ENCODE assay signal across 1 cellular context in the genomic region with DNA sequence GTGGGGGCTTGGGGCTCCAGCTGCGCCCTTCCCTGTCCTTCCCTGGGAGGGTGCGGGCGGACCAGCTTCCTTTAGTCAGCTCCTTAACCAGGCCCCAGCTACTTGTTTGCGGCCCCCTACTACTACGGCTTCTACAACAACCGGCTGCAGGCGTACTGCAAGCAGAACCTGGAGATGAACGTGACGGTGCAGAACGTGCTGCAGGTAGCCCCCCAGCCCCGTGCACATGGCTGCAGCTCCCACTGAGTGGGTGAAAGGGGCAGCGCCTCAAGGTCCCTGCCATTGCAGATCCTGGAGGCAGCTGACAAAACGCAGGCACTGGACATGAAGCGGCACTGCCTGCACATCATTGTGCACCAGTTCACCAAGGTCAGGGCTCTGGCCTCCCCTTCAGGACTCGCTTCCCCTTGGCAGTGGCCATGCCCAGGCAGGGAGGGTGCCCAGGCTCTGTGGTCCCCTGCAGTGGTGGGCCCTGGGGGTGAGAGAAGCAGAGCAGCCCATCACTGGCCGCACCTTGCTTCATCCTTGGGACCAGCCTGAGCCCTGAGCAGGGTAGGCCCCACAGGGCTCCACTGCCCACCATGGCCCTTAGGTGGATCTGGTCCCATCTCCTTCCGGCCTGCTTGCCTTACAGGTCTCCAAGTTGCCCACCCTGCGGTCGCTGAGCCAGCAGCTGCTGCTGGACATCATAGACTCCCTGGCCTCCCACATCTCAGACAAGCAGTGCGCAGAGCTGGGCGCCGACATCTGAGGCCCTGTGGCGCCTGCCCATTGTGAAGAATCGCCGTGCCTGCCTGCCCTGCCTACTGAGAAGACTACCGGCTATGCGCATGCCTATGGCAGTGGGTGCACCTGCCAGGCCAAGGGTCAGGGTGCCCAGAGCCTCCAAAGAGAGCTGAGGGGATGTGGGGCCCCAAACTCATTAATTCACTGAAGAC.
TF ChIP-seq lines count a peak whose summit lies in the region.

No MANE protein-coding gene starts in this region.

TF ChIP-seq in K562, 482 proteins besides CTCF, POLR2A, EP300 and RAD21 (continued from another document and continues in another):
- TF ChIP-seq, protein P1, sequence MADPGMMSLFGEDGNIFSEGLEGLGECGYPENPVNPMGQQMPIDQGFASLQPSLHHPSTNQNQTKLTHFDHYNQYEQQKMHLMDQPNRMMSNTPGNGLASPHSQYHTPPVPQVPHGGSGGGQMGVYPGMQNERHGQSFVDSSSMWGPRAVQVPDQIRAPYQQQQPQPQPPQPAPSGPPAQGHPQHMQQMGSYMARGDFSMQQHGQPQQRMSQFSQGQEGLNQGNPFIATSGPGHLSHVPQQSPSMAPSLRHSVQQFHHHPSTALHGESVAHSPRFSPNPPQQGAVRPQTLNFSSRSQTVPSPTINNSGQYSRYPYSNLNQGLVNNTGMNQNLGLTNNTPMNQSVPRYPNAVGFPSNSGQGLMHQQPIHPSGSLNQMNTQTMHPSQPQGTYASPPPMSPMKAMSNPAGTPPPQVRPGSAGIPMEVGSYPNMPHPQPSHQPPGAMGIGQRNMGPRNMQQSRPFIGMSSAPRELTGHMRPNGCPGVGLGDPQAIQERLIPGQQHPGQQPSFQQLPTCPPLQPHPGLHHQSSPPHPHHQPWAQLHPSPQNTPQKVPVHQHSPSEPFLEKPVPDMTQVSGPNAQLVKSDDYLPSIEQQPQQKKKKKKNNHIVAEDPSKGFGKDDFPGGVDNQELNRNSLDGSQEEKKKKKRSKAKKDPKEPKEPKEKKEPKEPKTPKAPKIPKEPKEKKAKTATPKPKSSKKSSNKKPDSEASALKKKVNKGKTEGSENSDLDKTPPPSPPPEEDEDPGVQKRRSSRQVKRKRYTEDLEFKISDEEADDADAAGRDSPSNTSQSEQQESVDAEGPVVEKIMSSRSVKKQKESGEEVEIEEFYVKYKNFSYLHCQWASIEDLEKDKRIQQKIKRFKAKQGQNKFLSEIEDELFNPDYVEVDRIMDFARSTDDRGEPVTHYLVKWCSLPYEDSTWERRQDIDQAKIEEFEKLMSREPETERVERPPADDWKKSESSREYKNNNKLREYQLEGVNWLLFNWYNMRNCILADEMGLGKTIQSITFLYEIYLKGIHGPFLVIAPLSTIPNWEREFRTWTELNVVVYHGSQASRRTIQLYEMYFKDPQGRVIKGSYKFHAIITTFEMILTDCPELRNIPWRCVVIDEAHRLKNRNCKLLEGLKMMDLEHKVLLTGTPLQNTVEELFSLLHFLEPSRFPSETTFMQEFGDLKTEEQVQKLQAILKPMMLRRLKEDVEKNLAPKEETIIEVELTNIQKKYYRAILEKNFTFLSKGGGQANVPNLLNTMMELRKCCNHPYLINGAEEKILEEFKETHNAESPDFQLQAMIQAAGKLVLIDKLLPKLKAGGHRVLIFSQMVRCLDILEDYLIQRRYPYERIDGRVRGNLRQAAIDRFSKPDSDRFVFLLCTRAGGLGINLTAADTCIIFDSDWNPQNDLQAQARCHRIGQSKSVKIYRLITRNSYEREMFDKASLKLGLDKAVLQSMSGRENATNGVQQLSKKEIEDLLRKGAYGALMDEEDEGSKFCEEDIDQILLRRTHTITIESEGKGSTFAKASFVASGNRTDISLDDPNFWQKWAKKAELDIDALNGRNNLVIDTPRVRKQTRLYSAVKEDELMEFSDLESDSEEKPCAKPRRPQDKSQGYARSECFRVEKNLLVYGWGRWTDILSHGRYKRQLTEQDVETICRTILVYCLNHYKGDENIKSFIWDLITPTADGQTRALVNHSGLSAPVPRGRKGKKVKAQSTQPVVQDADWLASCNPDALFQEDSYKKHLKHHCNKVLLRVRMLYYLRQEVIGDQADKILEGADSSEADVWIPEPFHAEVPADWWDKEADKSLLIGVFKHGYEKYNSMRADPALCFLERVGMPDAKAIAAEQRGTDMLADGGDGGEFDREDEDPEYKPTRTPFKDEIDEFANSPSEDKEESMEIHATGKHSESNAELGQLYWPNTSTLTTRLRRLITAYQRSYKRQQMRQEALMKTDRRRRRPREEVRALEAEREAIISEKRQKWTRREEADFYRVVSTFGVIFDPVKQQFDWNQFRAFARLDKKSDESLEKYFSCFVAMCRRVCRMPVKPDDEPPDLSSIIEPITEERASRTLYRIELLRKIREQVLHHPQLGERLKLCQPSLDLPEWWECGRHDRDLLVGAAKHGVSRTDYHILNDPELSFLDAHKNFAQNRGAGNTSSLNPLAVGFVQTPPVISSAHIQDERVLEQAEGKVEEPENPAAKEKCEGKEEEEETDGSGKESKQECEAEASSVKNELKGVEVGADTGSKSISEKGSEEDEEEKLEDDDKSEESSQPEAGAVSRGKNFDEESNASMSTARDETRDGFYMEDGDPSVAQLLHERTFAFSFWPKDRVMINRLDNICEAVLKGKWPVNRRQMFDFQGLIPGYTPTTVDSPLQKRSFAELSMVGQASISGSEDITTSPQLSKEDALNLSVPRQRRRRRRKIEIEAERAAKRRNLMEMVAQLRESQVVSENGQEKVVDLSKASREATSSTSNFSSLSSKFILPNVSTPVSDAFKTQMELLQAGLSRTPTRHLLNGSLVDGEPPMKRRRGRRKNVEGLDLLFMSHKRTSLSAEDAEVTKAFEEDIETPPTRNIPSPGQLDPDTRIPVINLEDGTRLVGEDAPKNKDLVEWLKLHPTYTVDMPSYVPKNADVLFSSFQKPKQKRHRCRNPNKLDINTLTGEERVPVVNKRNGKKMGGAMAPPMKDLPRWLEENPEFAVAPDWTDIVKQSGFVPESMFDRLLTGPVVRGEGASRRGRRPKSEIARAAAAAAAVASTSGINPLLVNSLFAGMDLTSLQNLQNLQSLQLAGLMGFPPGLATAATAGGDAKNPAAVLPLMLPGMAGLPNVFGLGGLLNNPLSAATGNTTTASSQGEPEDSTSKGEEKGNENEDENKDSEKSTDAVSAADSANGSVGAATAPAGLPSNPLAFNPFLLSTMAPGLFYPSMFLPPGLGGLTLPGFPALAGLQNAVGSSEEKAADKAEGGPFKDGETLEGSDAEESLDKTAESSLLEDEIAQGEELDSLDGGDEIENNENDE (IDR thresholded peaks at IDR 0.05; ENCODE audit: low read depth, low read length), result no peak
- TF ChIP-seq, protein P2, sequence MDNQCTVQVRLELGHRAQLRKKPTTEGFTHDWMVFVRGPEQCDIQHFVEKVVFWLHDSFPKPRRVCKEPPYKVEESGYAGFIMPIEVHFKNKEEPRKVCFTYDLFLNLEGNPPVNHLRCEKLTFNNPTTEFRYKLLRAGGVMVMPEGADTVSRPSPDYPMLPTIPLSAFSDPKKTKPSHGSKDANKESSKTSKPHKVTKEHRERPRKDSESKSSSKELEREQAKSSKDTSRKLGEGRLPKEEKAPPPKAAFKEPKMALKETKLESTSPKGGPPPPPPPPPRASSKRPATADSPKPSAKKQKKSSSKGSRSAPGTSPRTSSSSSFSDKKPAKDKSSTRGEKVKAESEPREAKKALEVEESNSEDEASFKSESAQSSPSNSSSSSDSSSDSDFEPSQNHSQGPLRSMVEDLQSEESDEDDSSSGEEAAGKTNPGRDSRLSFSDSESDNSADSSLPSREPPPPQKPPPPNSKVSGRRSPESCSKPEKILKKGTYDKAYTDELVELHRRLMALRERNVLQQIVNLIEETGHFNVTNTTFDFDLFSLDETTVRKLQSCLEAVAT (IDR thresholded peaks at IDR 0.05), result no peak
- TF ChIP-seq, protein P3, sequence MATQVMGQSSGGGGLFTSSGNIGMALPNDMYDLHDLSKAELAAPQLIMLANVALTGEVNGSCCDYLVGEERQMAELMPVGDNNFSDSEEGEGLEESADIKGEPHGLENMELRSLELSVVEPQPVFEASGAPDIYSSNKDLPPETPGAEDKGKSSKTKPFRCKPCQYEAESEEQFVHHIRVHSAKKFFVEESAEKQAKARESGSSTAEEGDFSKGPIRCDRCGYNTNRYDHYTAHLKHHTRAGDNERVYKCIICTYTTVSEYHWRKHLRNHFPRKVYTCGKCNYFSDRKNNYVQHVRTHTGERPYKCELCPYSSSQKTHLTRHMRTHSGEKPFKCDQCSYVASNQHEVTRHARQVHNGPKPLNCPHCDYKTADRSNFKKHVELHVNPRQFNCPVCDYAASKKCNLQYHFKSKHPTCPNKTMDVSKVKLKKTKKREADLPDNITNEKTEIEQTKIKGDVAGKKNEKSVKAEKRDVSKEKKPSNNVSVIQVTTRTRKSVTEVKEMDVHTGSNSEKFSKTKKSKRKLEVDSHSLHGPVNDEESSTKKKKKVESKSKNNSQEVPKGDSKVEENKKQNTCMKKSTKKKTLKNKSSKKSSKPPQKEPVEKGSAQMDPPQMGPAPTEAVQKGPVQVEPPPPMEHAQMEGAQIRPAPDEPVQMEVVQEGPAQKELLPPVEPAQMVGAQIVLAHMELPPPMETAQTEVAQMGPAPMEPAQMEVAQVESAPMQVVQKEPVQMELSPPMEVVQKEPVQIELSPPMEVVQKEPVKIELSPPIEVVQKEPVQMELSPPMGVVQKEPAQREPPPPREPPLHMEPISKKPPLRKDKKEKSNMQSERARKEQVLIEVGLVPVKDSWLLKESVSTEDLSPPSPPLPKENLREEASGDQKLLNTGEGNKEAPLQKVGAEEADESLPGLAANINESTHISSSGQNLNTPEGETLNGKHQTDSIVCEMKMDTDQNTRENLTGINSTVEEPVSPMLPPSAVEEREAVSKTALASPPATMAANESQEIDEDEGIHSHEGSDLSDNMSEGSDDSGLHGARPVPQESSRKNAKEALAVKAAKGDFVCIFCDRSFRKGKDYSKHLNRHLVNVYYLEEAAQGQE (CRISPR knock-in tag; IDR thresholded peaks at IDR 0.05; ENCODE audit: low read depth), result 0 out of 2 replicates have a peak, but pooled peaks have one; percentile 11
- TF ChIP-seq, protein P4, sequence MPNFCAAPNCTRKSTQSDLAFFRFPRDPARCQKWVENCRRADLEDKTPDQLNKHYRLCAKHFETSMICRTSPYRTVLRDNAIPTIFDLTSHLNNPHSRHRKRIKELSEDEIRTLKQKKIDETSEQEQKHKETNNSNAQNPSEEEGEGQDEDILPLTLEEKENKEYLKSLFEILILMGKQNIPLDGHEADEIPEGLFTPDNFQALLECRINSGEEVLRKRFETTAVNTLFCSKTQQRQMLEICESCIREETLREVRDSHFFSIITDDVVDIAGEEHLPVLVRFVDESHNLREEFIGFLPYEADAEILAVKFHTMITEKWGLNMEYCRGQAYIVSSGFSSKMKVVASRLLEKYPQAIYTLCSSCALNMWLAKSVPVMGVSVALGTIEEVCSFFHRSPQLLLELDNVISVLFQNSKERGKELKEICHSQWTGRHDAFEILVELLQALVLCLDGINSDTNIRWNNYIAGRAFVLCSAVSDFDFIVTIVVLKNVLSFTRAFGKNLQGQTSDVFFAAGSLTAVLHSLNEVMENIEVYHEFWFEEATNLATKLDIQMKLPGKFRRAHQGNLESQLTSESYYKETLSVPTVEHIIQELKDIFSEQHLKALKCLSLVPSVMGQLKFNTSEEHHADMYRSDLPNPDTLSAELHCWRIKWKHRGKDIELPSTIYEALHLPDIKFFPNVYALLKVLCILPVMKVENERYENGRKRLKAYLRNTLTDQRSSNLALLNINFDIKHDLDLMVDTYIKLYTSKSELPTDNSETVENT (CRISPR knock-in tag; IDR thresholded peaks at IDR 0.05), result peak; percentile 90
- TF ChIP-seq CBFB (CRISPR knock-in tag; IDR thresholded peaks at IDR 0.05) (no peak), FOXK2 (conservative IDR thresholded peaks at IDR 0.05 in 1 of 2, IDR thresholded peaks at IDR 0.05 in 1 of 2; ENCODE audit: low read depth in 2 of 2) (no peak), PCBP1 (IDR thresholded peaks at IDR 0.05; ENCODE audit: low read depth, low read length, poor library complexity, severe bottlenecking) (no peak), STAT5B (CRISPR knock-in tag; IDR thresholded peaks at IDR 0.05) (no peak), ATF1 (CRISPR knock-in tag; IDR thresholded peaks at IDR 0.05) (no peak), ATF1 (tag; IDR thresholded peaks at IDR 0.05) (no peak), ZNF12 (CRISPR knock-in tag; IDR thresholded peaks at IDR 0.05) (no peak), ZNF830 (CRISPR knock-in tag; IDR thresholded peaks at IDR 0.05) (no peak), HDAC6 (IDR thresholded peaks at IDR 0.05; ENCODE audit: low read depth, low read length) (no peak), U2AF1 (optimal IDR thresholded peaks at IDR 0.05; ENCODE audit: low read depth, low read length) (no peak), RUNX1 (IDR thresholded peaks at IDR 0.05; ENCODE audit: low read depth) (no peak), SRSF9 (IDR thresholded peaks at IDR 0.05; ENCODE audit: borderline replicate concordance, low read depth, low read length) (no peak), SRSF7 (optimal IDR thresholded peaks at IDR 0.05; ENCODE audit: low read depth, low read length) (no peak), TOE1 (IDR thresholded peaks at IDR 0.05; ENCODE audit: borderline replicate concordance) (no peak), TOE1 (CRISPR knock-in tag; IDR thresholded peaks at IDR 0.05; ENCODE audit: borderline replicate concordance, low read depth) (no peak), TGIF2 (CRISPR knock-in tag; IDR thresholded peaks at IDR 0.05) (no peak), ARNT (IDR thresholded peaks at IDR 0.05) (no peak), HSF4 (CRISPR knock-in tag; IDR thresholded peaks at IDR 0.05; ENCODE audit: borderline replicate concordance) (no peak), MAFK (IDR thresholded peaks at IDR 0.05; ENCODE audit: low read length) (no peak), SNIP1 (IDR thresholded peaks at IDR 0.05; ENCODE audit: low read depth) (no peak)
- TF ChIP-seq, protein P5, sequence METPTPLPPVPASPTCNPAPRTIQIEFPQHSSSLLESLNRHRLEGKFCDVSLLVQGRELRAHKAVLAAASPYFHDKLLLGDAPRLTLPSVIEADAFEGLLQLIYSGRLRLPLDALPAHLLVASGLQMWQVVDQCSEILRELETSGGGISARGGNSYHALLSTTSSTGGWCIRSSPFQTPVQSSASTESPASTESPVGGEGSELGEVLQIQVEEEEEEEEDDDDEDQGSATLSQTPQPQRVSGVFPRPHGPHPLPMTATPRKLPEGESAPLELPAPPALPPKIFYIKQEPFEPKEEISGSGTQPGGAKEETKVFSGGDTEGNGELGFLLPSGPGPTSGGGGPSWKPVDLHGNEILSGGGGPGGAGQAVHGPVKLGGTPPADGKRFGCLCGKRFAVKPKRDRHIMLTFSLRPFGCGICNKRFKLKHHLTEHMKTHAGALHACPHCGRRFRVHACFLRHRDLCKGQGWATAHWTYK (CRISPR knock-in tag; IDR thresholded peaks at IDR 0.05), result no peak; the same call in 1 of the 2 replicates
- TF ChIP-seq, protein P6, sequence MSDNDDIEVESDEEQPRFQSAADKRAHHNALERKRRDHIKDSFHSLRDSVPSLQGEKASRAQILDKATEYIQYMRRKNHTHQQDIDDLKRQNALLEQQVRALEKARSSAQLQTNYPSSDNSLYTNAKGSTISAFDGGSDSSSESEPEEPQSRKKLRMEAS (CRISPR knock-in tag; IDR thresholded peaks at IDR 0.05), result no peak
- TF ChIP-seq, protein P7, sequence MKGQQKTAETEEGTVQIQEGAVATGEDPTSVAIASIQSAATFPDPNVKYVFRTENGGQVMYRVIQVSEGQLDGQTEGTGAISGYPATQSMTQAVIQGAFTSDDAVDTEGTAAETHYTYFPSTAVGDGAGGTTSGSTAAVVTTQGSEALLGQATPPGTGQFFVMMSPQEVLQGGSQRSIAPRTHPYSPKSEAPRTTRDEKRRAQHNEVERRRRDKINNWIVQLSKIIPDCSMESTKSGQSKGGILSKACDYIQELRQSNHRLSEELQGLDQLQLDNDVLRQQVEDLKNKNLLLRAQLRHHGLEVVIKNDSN (CRISPR knock-in tag; IDR thresholded peaks at IDR 0.05), result no peak
- TF ChIP-seq, protein P8, sequence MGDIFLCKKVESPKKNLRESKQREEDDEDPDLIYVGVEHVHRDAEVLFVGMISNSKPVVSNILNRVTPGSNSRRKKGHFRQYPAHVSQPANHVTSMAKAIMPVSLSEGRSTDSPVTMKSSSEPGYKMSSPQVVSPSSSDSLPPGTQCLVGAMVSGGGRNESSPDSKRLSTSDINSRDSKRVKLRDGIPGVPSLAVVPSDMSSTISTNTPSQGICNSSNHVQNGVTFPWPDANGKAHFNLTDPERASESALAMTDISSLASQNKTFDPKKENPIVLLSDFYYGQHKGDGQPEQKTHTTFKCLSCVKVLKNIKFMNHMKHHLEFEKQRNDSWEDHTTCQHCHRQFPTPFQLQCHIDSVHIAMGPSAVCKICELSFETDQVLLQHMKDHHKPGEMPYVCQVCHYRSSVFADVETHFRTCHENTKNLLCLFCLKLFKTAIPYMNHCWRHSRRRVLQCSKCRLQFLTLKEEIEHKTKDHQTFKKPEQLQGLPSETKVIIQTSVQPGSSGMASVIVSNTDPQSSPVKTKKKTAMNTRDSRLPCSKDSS (IDR thresholded peaks at IDR 0.05; ENCODE audit: low read depth, partially characterized antibody), result no peak
